In genomic region chr3:117302448-117302847, GRCh38 we compare ENCODE assay signal across 1 cellular context.
TF ChIP-seq lines count a peak whose summit lies in the region.

No MANE protein-coding gene starts in this region.

TF ChIP-seq in IMR-90, 13 proteins besides CTCF, POLR2A, EP300 and RAD21 (continued from another document):
- no peak for TF ChIP-seq ELK1 (IDR thresholded peaks at IDR 0.05; ENCODE audit: borderline replicate concordance, low read depth, low read length)
